13 cellular contexts compared by ENCODE assay signal in the genomic region with DNA sequence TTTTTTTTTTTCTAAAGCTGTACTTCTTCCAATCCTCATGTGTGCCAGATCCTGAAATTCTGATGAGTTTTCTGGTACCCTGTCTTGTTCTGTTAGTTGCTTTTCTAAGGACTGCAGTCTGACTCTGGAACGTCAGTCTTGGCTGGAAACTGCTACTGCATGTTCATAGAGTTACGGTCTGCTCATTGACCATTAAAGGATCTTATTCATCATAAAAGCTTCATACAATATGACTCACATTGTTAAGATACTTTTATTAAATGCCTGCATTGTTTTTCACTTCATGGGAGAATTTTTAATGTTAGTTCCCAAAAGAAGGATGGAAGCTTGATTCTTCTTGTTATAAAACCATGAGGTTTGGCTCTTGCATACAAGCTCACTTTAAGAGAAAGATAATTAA.
DNase-seq lines count a peak whose midpoint lies in the region; ATAC-seq and TF ChIP-seq lines count a peak whose summit lies in the region.
"Had no signal": no experiment of that assay in that cellular context is flagged by ENCODE, and none has a peak within 500 bp of the region (broad histone marks: within the 10 kb centered on the region; RNA-seq: fewer than 3 reads in every experiment).

No MANE protein-coding gene starts in this region.

- TF ChIP-seq CTCF in PC-3 (conservative IDR thresholded peaks at IDR 0.05; ENCODE audit: low read depth, low read length) (no peak), mesothelial cell of epicardium (IDR thresholded peaks at IDR 0.05; ENCODE audit: unreplicated experiment) (no peak), smooth muscle cell (IDR thresholded peaks at IDR 0.05; ENCODE audit: borderline replicate concordance, insufficient read depth, poor library complexity, severe bottlenecking) (no peak)

- H3K4me2 ChIP-seq in PC-3 (ENCODE audit: low read length) (peak overlapping the region; percentile 76), smooth muscle cell (no peak overlapping the region)
- H3K4me2 ChIP-seq: BLaER1 had no signal

- H3K9me3 ChIP-seq in PC-3 (ENCODE audit: low read length) (no peaks in the 10 kb centered on the region), smooth muscle cell (replicated peaks; ENCODE audit: low read depth) (no peaks in the 10 kb centered on the region)
- H3K9me3 ChIP-seq: BLaER1, HAP-1 had no signal

- no peaks in the 10 kb centered on the region for H3K36me3 ChIP-seq in PC-3 (ENCODE audit: low read depth, low read length)
- H3K36me3 ChIP-seq in smooth muscle cell (ENCODE audit: low read depth), result no peaks in the 10 kb centered on the region
- H3K36me3 ChIP-seq: BLaER1, HAP-1 had no signal

- no peaks in the 10 kb centered on the region for H3K27me3 Mint-ChIP-seq in mesothelial cell of epicardium (ENCODE audit: low read depth)
- H3K27me3 Mint-ChIP-seq: CD8-positive, alpha-beta memory T cell had no signal

- BruUV-seq in PC-3 (replicated peaks; lab: Mats Ljungman, UMichigan), result no TSS peak

- H3K27me3 ChIP-seq in PC-3 (ENCODE audit: low read length) (no peaks in the 10 kb centered on the region), smooth muscle cell (ENCODE audit: low read depth) (no peaks in the 10 kb centered on the region)
- H3K27me3 ChIP-seq: BLaER1 had no signal

- H3K79me2 ChIP-seq in PC-3 (ENCODE audit: low read length) (no peaks in the 10 kb centered on the region), smooth muscle cell (ENCODE audit: low read depth) (no peaks in the 10 kb centered on the region)

- POLR2A ChIA-PET in PC-3 (lab: Charles Lee; ENCODE audit: unreplicated experiment), result no interaction called here

- no peaks in the 10 kb centered on the region for H4K20me1 ChIP-seq in PC-3 (ENCODE audit: low read length)
- H4K20me1 ChIP-seq in smooth muscle cell (ENCODE audit: low read depth), result no peaks in the 10 kb centered on the region
- H4K20me1 ChIP-seq: BLaER1 had no signal

- H3K27ac ChIP-seq in PC-3 (ENCODE audit: low read length) (peak overlapping the region; percentile 51), smooth muscle cell (ENCODE audit: low read depth) (no peak overlapping the region)
- H3K27ac ChIP-seq: BLaER1 had no signal

- CTCF ChIA-PET in PC-3 (lab: Charles Lee), result no interaction called here

- H2AFZ ChIP-seq in PC-3 (ENCODE audit: low read length) (peak overlapping the region; percentile 67), smooth muscle cell (ENCODE audit: low read depth) (peak overlapping the region; percentile 31)

- H3F3A ChIP-seq in PC-3 (ENCODE audit: low read length, unreplicated experiment) (no peaks in the 10 kb centered on the region), smooth muscle cell (ENCODE audit: low read depth) (no peaks in the 10 kb centered on the region)

- peak overlapping the region; percentile 84 for H3K27ac Mint-ChIP-seq in mesothelial cell of epicardium
- H3K27ac Mint-ChIP-seq: CD8-positive, alpha-beta memory T cell had no signal

- DNase-seq in COLO829 (ENCODE audit: low spot score) (peak; percentile 39), PC-3 (peak; percentile 56), mesothelial cell of epicardium (ENCODE audit: low spot score in 2 of 2, unreplicated experiment in 2 of 2) (no peak), smooth muscle cell (lab: John Stamatoyannopoulos, UW; ENCODE audit: unreplicated experiment) (no peak), NCI-H1436 (lab: John Stamatoyannopoulos, UW) (no peak), T-helper 1 cell (no peak)
- DNase-seq: 8988T; AML-193; CD8-positive, alpha-beta memory T cell; DMS 273 treated with DMSO at 0.1 percent for 48 hours had no signal

- H3K4me3 Mint-ChIP-seq in mesothelial cell of epicardium, result peak overlapping the region; percentile 8
- H3K4me3 Mint-ChIP-seq: CD8-positive, alpha-beta memory T cell had no signal

- intact Hi-C loops in PC-3 (cut with micrococcal nuclease), result loop anchor here (1.0 to 10.0 kb wide), 4 partner anchors 251 to 819 kb away; a partner anchor contains a TSS

- 73% methylated on average over 2 of the region's 2 CpGs for WGBS in smooth muscle cell (ENCODE audit: low lambda C conversion rate)

- H3K36me3 Mint-ChIP-seq in mesothelial cell of epicardium, result peaks cover 5% of the 10 kb centered on the region

- peak; percentile 87 for ATAC-seq in PC-3
- no peak for ATAC-seq in GM18858 (IDR thresholded peaks at IDR 0.05; ENCODE audit: unreplicated experiment)

- no peaks in the 10 kb centered on the region for H3K9me2 ChIP-seq in PC-3 (replicated peaks; ENCODE audit: low read length)

- H3K9ac ChIP-seq in PC-3 (ENCODE audit: low read length), result no peak overlapping the region
- H3K9ac ChIP-seq in smooth muscle cell (ENCODE audit: low read depth), result no peak overlapping the region
- H3K9ac ChIP-seq: BLaER1 had no signal

- H3K4me1 Mint-ChIP-seq in mesothelial cell of epicardium, result peaks cover 32% of the 10 kb centered on the region
- H3K4me1 Mint-ChIP-seq: CD8-positive, alpha-beta memory T cell had no signal

- H3K4me1 ChIP-seq in PC-3 (ENCODE audit: insufficient read depth, low read length), result peaks cover 15% of the 10 kb centered on the region
- no peaks in the 10 kb centered on the region for H3K4me1 ChIP-seq in smooth muscle cell (ENCODE audit: low read depth)
- H3K4me1 ChIP-seq: BLaER1, HAP-1 had no signal

- H3K9me3 Mint-ChIP-seq in mesothelial cell of epicardium, result peaks cover 12% of the 10 kb centered on the region

- H3K4me3 ChIP-seq in PC-3 (ENCODE audit: low read length) (peak overlapping the region; percentile 43; the same call in 1 of the 2 replicates), smooth muscle cell (no peak overlapping the region)
- H3K4me3 ChIP-seq: BLaER1, HAP-1 had no signal

Comparison
In these comparisons a context has a peak if more than half of its experiments do, and no peak if none do; other contexts are left out.
1. DNase-seq: peak in COLO829 (single experiment) and PC-3 (single experiment); none in mesothelial cell of epicardium (0 of 2), smooth muscle cell (single experiment), NCI-H1436 (single experiment) and T-helper 1 cell (0 of 5).